23 cellular contexts compared by ENCODE assay signal in the genomic region with DNA sequence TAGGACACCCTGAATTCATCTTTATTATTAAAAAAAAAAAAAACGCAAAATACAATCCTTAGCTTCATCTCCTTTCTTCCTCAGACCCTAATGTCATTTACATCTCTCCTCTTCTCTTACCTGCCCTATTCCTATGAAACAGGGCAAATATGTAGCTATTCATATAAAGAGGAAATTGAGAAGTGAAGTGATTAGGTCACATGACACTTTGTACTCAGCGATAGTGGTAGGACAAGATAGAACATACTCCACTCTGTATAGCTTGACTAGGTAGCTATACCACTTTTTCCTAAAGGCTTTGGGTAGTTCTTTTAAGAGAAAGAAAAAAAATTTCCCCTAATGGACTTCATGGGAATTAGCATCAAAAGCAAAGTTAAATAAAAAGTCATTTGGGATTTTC.
"Had no signal": no experiment of that assay in that cellular context is flagged by ENCODE, and none has a peak within 500 bp of the region (broad histone marks: within the 10 kb centered on the region; RNA-seq: fewer than 3 reads in every experiment).

No MANE protein-coding gene starts in this region.

- FAIRE-seq: RCC 7860 had no signal

- H3K9me3 Mint-ChIP-seq: activated CD4-positive, alpha-beta T cell treated with anti-CD3 and anti-CD28 coated beads, Interleukin-2, amount 10 ng/mL, durations not matched to agents 24 days and 14 days; activated T-cell treated with anti-CD3 and anti-CD28 coated beads, Interleukin-2, amount 50 U/mL, for 4 hours; WTC11 had no signal

- DNase-seq: activated CD4-positive, alpha-beta T cell treated with anti-CD3 and anti-CD28 coated beads, Interleukin-2, amount 10 ng/mL, durations not matched to agents 24 days and 14 days; activated CD4-positive, alpha-beta T cell treated with anti-CD3 and anti-CD28 coated beads, Interleukin-2, amount 50 U/mL, for 48 hours; activated CD4-positive, CD25-positive, alpha-beta regulatory T cell treated with anti-CD3 and anti-CD28 coated beads, Interleukin-2, amount 50 U/mL, for 72 hours; activated CD8-positive, alpha-beta memory T cell treated with anti-CD3 and anti-CD28 coated beads for 24 hours; activated effector memory CD4-positive, alpha-beta T cell treated with anti-CD3 and anti-CD28 coated beads, Interleukin-2, amount 50 U/mL, for 16 hours; activated naive CD4-positive, alpha-beta T cell treated with Interleukin-2 at 50 U/mL for 16 hours; activated T-cell treated with anti-CD3 and anti-CD28 coated beads, Interleukin-2, amount 50 U/mL, for 4 hours; amygdala; MG63; NCI-H1105; NCI-H146; NCI-H187 treated with DMSO at 0.1 percent for 48 hours; NCI-H2081 treated with DMSO at 0.1 percent for 48 hours; NCI-H446; NCI-H524; SHP77; T-helper 17 cell; T-helper 9 cell had no signal

- H3K4me2 ChIP-seq: KMS-11 had no signal

- H3K4me3 ChIP-seq: MG63 had no signal

- H3K9me3 ChIP-seq: MG63 had no signal

- H3K4me3 Mint-ChIP-seq: activated CD4-positive, alpha-beta T cell treated with anti-CD3 and anti-CD28 coated beads, Interleukin-2, amount 10 ng/mL, durations not matched to agents 24 days and 14 days; activated naive CD8-positive, alpha-beta T cell; activated T-cell treated with anti-CD3 and anti-CD28 coated beads, Interleukin-2, amount 50 U/mL, for 4 hours; IgD-negative memory B cell; T-helper 17 cell; WTC11 had no signal

- H3K9ac ChIP-seq: KMS-11 had no signal

- ATAC-seq: activated T-cell treated with anti-CD3 and anti-CD28 coated beads, Interleukin-2, amount 50 U/mL, for 4 hours; T-helper 17 cell; WTC11 had no signal

- H3K27ac ChIP-seq: KMS-11 had no signal

- H3K36me3 Mint-ChIP-seq: activated naive CD8-positive, alpha-beta T cell; IgD-negative memory B cell; WTC11 had no signal

- H3K36me3 ChIP-seq: MG63 had no signal

- H3K27ac Mint-ChIP-seq: activated CD4-positive, alpha-beta T cell treated with anti-CD3 and anti-CD28 coated beads, Interleukin-2, amount 10 ng/mL, durations not matched to agents 24 days and 14 days; activated naive CD8-positive, alpha-beta T cell; IgD-negative memory B cell; T-helper 17 cell; WTC11 had no signal

- H3K27me3 ChIP-seq: MG63 had no signal
